Comparison of ENCODE assay signal across 1 cellular context in the genomic region with DNA sequence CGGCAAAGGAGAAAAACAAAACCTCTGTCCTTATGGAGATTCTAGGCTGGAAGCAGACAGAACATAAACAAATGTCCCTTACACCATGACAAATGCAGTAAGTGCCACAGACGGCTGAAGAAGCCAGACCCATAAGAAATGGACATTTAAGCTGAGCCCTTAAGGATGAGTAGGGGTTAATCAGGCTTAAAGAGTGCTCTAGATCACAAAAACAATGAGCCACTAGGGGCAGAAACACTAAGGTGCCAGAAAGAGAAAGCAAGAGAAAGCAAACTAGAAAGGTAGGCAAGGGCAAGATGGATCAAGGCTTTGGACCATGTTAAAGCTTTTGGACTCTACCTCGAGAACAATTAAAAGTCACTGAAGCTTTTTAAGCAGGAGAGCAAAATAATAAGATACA.
TF ChIP-seq lines count a peak whose summit lies in the region.

No MANE protein-coding gene starts in this region.

TF ChIP-seq in GM12878, 131 proteins besides CTCF, POLR2A, EP300 and RAD21 (continued from another document):
- TF ChIP-seq, protein P1, sequence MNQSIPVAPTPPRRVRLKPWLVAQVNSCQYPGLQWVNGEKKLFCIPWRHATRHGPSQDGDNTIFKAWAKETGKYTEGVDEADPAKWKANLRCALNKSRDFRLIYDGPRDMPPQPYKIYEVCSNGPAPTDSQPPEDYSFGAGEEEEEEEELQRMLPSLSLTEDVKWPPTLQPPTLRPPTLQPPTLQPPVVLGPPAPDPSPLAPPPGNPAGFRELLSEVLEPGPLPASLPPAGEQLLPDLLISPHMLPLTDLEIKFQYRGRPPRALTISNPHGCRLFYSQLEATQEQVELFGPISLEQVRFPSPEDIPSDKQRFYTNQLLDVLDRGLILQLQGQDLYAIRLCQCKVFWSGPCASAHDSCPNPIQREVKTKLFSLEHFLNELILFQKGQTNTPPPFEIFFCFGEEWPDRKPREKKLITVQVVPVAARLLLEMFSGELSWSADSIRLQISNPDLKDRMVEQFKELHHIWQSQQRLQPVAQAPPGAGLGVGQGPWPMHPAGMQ (IDR thresholded peaks at IDR 0.05; ENCODE audit: borderline replicate concordance), result no peak
- no peak for TF ChIP-seq GABPA (IDR thresholded peaks at IDR 0.05; ENCODE audit: low read depth)
- no peak for TF ChIP-seq SMC3 (IDR thresholded peaks at IDR 0.05; ENCODE audit: borderline replicate concordance, low read length)
- no peak for TF ChIP-seq RELA (IDR thresholded peaks at IDR 0.05; ENCODE audit: borderline replicate concordance, partially characterized antibody)
- no peak for TF ChIP-seq CBX3 (IDR thresholded peaks at IDR 0.05; ENCODE audit: borderline replicate concordance, low read depth)
- TF ChIP-seq FOXM1 (IDR thresholded peaks at IDR 0.05; ENCODE audit: low read depth, low read length), result no peak
